Comparison of ENCODE assay signal across 1 cellular context in genomic region chr7:90244909-90245841, GRCh38.
TF ChIP-seq lines count a peak whose summit lies in the region.

CFAP69 (plus strand) TSS chr7:90245174; CDS start chr7:90245425, 251 bp downstream.

TF ChIP-seq in K562, 482 proteins besides CTCF, POLR2A, EP300 and RAD21 (continued from another document and continues in another):
- TF ChIP-seq PRDM10 (IDR thresholded peaks at IDR 0.05; ENCODE audit: partially characterized antibody) = peak; percentile 70
- peak; percentile 65 for TF ChIP-seq NR2C1 (IDR thresholded peaks at IDR 0.05)
- TF ChIP-seq NR2C1 (tag; IDR thresholded peaks at IDR 0.05) = peak; percentile 81
- no peak for TF ChIP-seq C11orf30 (IDR thresholded peaks at IDR 0.05; ENCODE audit: low read depth)
- peak; percentile 64; the same call in 1 of the 2 replicates for TF ChIP-seq CBX1 (IDR thresholded peaks at IDR 0.05; ENCODE audit: low read depth)
- TF ChIP-seq TEAD2 (tag; IDR thresholded peaks at IDR 0.05) = no peak
- TF ChIP-seq KLF13 (tag; IDR thresholded peaks at IDR 0.05; ENCODE audit: borderline replicate concordance, low read depth) = 0 out of 2 replicates have a peak, but pooled peaks have one; percentile 56
- TF ChIP-seq CREB3L1 (IDR thresholded peaks at IDR 0.05; ENCODE audit: borderline replicate concordance, low read depth) = 0 out of 2 replicates have a peak, but pooled peaks have one; percentile 35
- TF ChIP-seq GATAD2B (IDR thresholded peaks at IDR 0.05; ENCODE audit: borderline replicate concordance) = no peak
- no peak for TF ChIP-seq ZBTB17 (CRISPR knock-in tag; IDR thresholded peaks at IDR 0.05)
- peak; percentile 22; the same call in 1 of the 2 replicates for TF ChIP-seq ARID1B (IDR thresholded peaks at IDR 0.05)
- TF ChIP-seq SMAD4 (CRISPR knock-in tag; conservative IDR thresholded peaks at IDR 0.05) = 0 out of 2 replicates have a peak, but pooled peaks have one; percentile 43
- TF ChIP-seq ZFX (CRISPR knock-in tag; IDR thresholded peaks at IDR 0.05) = peak; percentile 92
- no peak for TF ChIP-seq SREBF2 (CRISPR knock-in tag; IDR thresholded peaks at IDR 0.05)
- peak; percentile 59 to 70 for TF ChIP-seq FOXK2 (conservative IDR thresholded peaks at IDR 0.05 in 1 of 2, IDR thresholded peaks at IDR 0.05 in 1 of 2; ENCODE audit: low read depth in 2 of 2)
- TF ChIP-seq SMAD3 (CRISPR knock-in tag; conservative IDR thresholded peaks at IDR 0.05) = no peak
- TF ChIP-seq ZNF12 (CRISPR knock-in tag; IDR thresholded peaks at IDR 0.05) = no peak
- 0 out of 2 replicates have a peak, but pooled peaks have one; percentile 19 for TF ChIP-seq ZNF41 (CRISPR knock-in tag; conservative IDR thresholded peaks at IDR 0.05)
- TF ChIP-seq ZBTB9 (CRISPR knock-in tag; IDR thresholded peaks at IDR 0.05) = peak; percentile 59; the same call in 1 of the 2 replicates
- no peak for TF ChIP-seq ATF1 (CRISPR knock-in tag; IDR thresholded peaks at IDR 0.05)
- TF ChIP-seq ATF1 (tag; IDR thresholded peaks at IDR 0.05) = peak; percentile 25; the same call in 1 of the 2 replicates
- TF ChIP-seq CUX1 (CRISPR knock-in tag; IDR thresholded peaks at IDR 0.05) = no peak
- TF ChIP-seq MNT (conservative IDR thresholded peaks at IDR 0.05) = peak; percentile 41 to 82
- 0 out of 2 replicates have a peak, but pooled peaks have one; percentile 21 for TF ChIP-seq TAF7 (tag; IDR thresholded peaks at IDR 0.05)
- TF ChIP-seq STAT5A (IDR thresholded peaks at IDR 0.05; ENCODE audit: borderline replicate concordance, low read length) = no peak
- TF ChIP-seq RBM22 (IDR thresholded peaks at IDR 0.05; ENCODE audit: low read depth, low read length, poor library complexity, severe bottlenecking) = peak; percentile 83
- peak in 1 of 2 experiments; percentile 76; a peak in 2 of 4 replicates for TF ChIP-seq MLLT1 (IDR thresholded peaks at IDR 0.05)
- TF ChIP-seq HCFC1 (IDR thresholded peaks at IDR 0.05; ENCODE audit: low read depth, low read length) = peak; percentile 67
- TF ChIP-seq EP400 (IDR thresholded peaks at IDR 0.05) = 0 out of 2 replicates have a peak, but pooled peaks have one; percentile 22
- TF ChIP-seq ZNF324 (CRISPR knock-in tag; IDR thresholded peaks at IDR 0.05) = 0 out of 2 replicates have a peak, but pooled peaks have one; percentile 12
- no peak for TF ChIP-seq MCM5 (IDR thresholded peaks at IDR 0.05; ENCODE audit: low read depth)
- TF ChIP-seq PCBP1 (IDR thresholded peaks at IDR 0.05; ENCODE audit: low read depth, low read length, poor library complexity, severe bottlenecking) = peak; percentile 40
- peak; percentile 70 for TF ChIP-seq CREM (IDR thresholded peaks at IDR 0.05; ENCODE audit: low read depth)
- TF ChIP-seq MXI1 (IDR thresholded peaks at IDR 0.05; ENCODE audit: low read depth, low read length) = peak; percentile 89
- no peak for TF ChIP-seq TEAD1 (CRISPR knock-in tag; IDR thresholded peaks at IDR 0.05)
- peak; percentile 97 for TF ChIP-seq SP1 (CRISPR knock-in tag; IDR thresholded peaks at IDR 0.05)
- no peak for TF ChIP-seq MIER1 (IDR thresholded peaks at IDR 0.05; ENCODE audit: low read depth)
- no peak for TF ChIP-seq ZNF134 (CRISPR knock-in tag; conservative IDR thresholded peaks at IDR 0.05)
- peak; percentile 80 for TF ChIP-seq ESRRA (IDR thresholded peaks at IDR 0.05; ENCODE audit: borderline replicate concordance, low read depth)
- no peak for TF ChIP-seq ZNF175 (CRISPR knock-in tag; IDR thresholded peaks at IDR 0.05; ENCODE audit: low read depth)
- peak; percentile 97 for TF ChIP-seq FOXJ2 (tag; IDR thresholded peaks at IDR 0.05)
- TF ChIP-seq FOXM1 (IDR thresholded peaks at IDR 0.05; ENCODE audit: low read depth) = no peak
- TF ChIP-seq FOXM1 (CRISPR knock-in tag; IDR thresholded peaks at IDR 0.05; ENCODE audit: low read depth) = no peak
- TF ChIP-seq ZNF124 (CRISPR knock-in tag; IDR thresholded peaks at IDR 0.05) = no peak
- 0 out of 2 replicates have a peak, but pooled peaks have one; percentile 52 for TF ChIP-seq SOX6 (IDR thresholded peaks at IDR 0.05)
- TF ChIP-seq BMI1 (IDR thresholded peaks at IDR 0.05; ENCODE audit: low read length) = peak; percentile 81
- peak; percentile 88 for TF ChIP-seq NEUROD1 (IDR thresholded peaks at IDR 0.05; ENCODE audit: borderline replicate concordance, low read depth, low read length, partially characterized antibody)
- no peak for TF ChIP-seq DLX4 (CRISPR knock-in tag; IDR thresholded peaks at IDR 0.05)
- 0 out of 2 replicates have a peak, but pooled peaks have one; percentile 55 for TF ChIP-seq TCF7 (IDR thresholded peaks at IDR 0.05; ENCODE audit: borderline replicate concordance)
- TF ChIP-seq ZNF639 (CRISPR knock-in tag; conservative IDR thresholded peaks at IDR 0.05 in 1 of 2, IDR thresholded peaks at IDR 0.05 in 1 of 2) = no peak
- TF ChIP-seq CXXC5 (CRISPR knock-in tag; IDR thresholded peaks at IDR 0.05) = peak; percentile 98
- TF ChIP-seq RFX7 (CRISPR knock-in tag; IDR thresholded peaks at IDR 0.05) = no peak
- TF ChIP-seq EHMT2 (IDR thresholded peaks at IDR 0.05) = peak; percentile 63
- peak in 1 of 2 experiments; percentile 88; a peak in 2 of 4 replicates for TF ChIP-seq HDAC1 (IDR thresholded peaks at IDR 0.05)
- no peak for TF ChIP-seq KHSRP (IDR thresholded peaks at IDR 0.05)
- TF ChIP-seq ZNF445 (CRISPR knock-in tag; IDR thresholded peaks at IDR 0.05; ENCODE audit: low read depth) = no peak
- no peak for TF ChIP-seq FOXA3 (CRISPR knock-in tag; conservative IDR thresholded peaks at IDR 0.05 in 1 of 2, IDR thresholded peaks at IDR 0.05 in 1 of 2)
- no peak for TF ChIP-seq FOSL1 (tag; conservative IDR thresholded peaks at IDR 0.05)
